ENCODE assay signal across 25 cellular contexts in the genomic region with DNA sequence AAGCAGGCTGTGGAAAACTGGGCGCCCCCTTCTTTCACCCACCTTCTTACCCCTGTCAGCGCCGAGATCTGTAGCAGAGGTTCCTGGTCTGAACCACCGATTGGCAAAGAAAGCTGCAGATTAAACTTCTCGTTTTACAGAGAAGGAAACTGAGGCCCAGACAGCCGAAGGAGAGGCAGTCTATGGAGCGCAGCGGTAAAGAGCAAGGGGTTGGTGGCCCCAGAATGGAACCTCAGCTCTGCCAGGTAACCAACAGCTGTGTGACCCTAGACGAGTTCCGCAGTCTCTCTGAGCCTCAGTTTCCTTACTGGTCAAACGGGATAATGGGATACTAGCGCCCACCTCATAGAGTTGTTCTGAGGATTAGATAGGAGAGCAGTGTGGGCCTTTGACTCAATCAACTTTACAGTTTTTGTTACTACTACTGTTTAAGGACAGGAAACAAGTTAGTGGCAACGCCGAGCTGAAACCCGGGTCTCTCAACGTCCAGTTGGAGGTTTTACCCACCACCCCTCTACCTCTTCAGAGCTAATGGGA. TPM values are rescaled to one million over a fixed set of nuclear protein-coding genes. Genes with fewer than 3 reads are reported as not detected.
A peak's percentile ranks its signal among the peaks of the same experiment; 100 is the strongest.
DNase-seq lines count a peak whose midpoint lies in the region; ATAC-seq and TF ChIP-seq lines count a peak whose summit lies in the region.
"Had no signal": no experiment of that assay in that cellular context is flagged by ENCODE, and none has a peak within 500 bp of the region (broad histone marks: within the 10 kb centered on the region; RNA-seq: fewer than 3 reads in every experiment).

No MANE protein-coding gene starts in this region.

- TF ChIP-seq EP300 in ovary (IDR thresholded peaks at IDR 0.05), result no peak

- peak overlapping the region; percentile 89 to 94 for H3K27ac ChIP-seq in ovary
- H3K27ac ChIP-seq: epithelial cell of prostate, RWPE1, upper lobe of right lung had no signal

- H3K27me3 ChIP-seq in iPS-15b (ENCODE audit: control insufficient read depth, insufficient read depth, low read length) (peaks cover 97% of the 10 kb centered on the region), ovary (no peaks in the 10 kb centered on the region)

- peak overlapping the region; percentile 94 for H3K4me3 ChIP-seq in NB4 (ENCODE audit: low read depth, low read length)
- peak overlapping the region; percentile 61 for H3K4me3 ChIP-seq in iPS-15b (ENCODE audit: low read depth, low read length)
- peak overlapping the region; percentile 87 for H3K4me3 ChIP-seq in ovary
- H3K4me3 ChIP-seq: upper lobe of right lung had no signal

- H3K9me3 ChIP-seq in iPS-15b (ENCODE audit: control insufficient read depth, insufficient read depth, low read length) (no peaks in the 10 kb centered on the region), ovary (no peaks in the 10 kb centered on the region)
- H3K9me3 ChIP-seq: upper lobe of right lung had no signal

- peak; percentile 24 for DNase-seq in GM20000 (ENCODE audit: low spot score)
- DNase-seq in NB4 (ENCODE audit: low read depth), result no peak
- no peak for DNase-seq in ovary
- no peak for DNase-seq in NOMO-1 treated with dmso at 0.1 percent for 144 hours (lab: John Stamatoyannopoulos, UW; ENCODE audit: unreplicated experiment)
- no peak for DNase-seq in HK-2 (ENCODE audit: unreplicated experiment)
- DNase-seq in effector CD8-positive, alpha-beta T cell (lab: John Stamatoyannopoulos, UW), result no peak
- DNase-seq: activated B cell treated with CpG ODN at 0.5 μM for 24 hours; activated CD4-positive, alpha-beta memory T cell treated with anti-CD3 and anti-CD28 coated beads, Interleukin-2, amount 10 ng/mL, durations not matched to agents 7 days and 5 days; activated T-cell treated with anti-CD3 and anti-CD28 coated beads, Interleukin-2, amount 50 U/mL, for 4 hours; dermis blood vessel endothelial cell; DMS79 treated with DMSO at 0.1 percent for 48 hours; foreskin melanocyte; hypothalamus; left colon; NCI-H1436 treated with DMSO at 0.1 percent for 48 hours; NCI-H524 treated with DMSO at 0.1 percent for 48 hours; stimulated activated CD4-positive, alpha-beta T cell treated with anti-CD3 and anti-CD28 coated beads, Interleukin-4, amount 100 ng/mL, for 1 hour; T-helper 9 cell; upper lobe of right lung had no signal

- TF ChIP-seq POLR2A in NB4 (IDR thresholded peaks at IDR 0.05; ENCODE audit: extremely low read depth, insufficient read length) (no peak), ovary (IDR thresholded peaks at IDR 0.05) (no peak)

- TF ChIP-seq CTCF in GM20000 (IDR thresholded peaks at IDR 0.05; ENCODE audit: extremely low read depth, missing control alignments) (no peak), NB4 (IDR thresholded peaks at IDR 0.05; ENCODE audit: low read depth, low read length) (no peak), ovary (IDR thresholded peaks at IDR 0.05) (no peak)

- no peak overlapping the region for H3K9ac ChIP-seq in iPS-15b (ENCODE audit: low read depth, low read length)

- intact Hi-C loops in ovary (cut with DNase I), result loop anchor here (5.0 to 10.0 kb wide), 4 partner anchors 104 to 176 kb away; partner anchors contain the start of gene EIF3M (in 4 of the 4)

- no peak for ATAC-seq in GM18517 (IDR thresholded peaks at IDR 0.05; ENCODE audit: unreplicated experiment)
- ATAC-seq: activated T-cell treated with anti-CD3 and anti-CD28 coated beads, Interleukin-2, amount 50 U/mL, for 4 hours; left colon; upper lobe of right lung had no signal

- no peaks in the 10 kb centered on the region for H3K36me3 ChIP-seq in iPS-15b (ENCODE audit: control insufficient read depth, insufficient read depth, low read length)
- no peaks in the 10 kb centered on the region for H3K36me3 ChIP-seq in ovary
- H3K36me3 ChIP-seq: upper lobe of right lung had no signal

- H3K4me1 ChIP-seq in iPS-15b (ENCODE audit: control insufficient read depth, insufficient read depth, low read length) (peaks cover 5% of the 10 kb centered on the region), ovary (ENCODE audit: insufficient read depth) (no peaks in the 10 kb centered on the region)

- WGBS in ovary, 3 donors, result 19 to 26% (median 23%) methylated on average over 16 of the region's 16 CpGs

RNA-seq across cellular contexts. Expression of gene WT1, which starts 3.1 kb away (rescaled TPM):
- 100 to 1,000 TPM in 2 of 7 donors, 10 to 100 TPM in 5; 33.1 to 171 (median 77.2) TPM for total RNA-seq in ovary
- 10 to 100 TPM; 28.2 to 56.0 TPM for polyA plus RNA-seq in ovary
- total RNA-seq: activated B cell treated with CpG ODN at 0.5 μM for 24 hours; activated CD4-positive, alpha-beta memory T cell treated with anti-CD3 and anti-CD28 coated beads, Interleukin-2, amount 10 ng/mL, durations not matched to agents 7 days and 5 days; dermis blood vessel endothelial cell; left colon; neural crest cell; skeletal muscle tissue had no signal
